ENCODE assay signal across 13 cellular contexts in the genomic region with DNA sequence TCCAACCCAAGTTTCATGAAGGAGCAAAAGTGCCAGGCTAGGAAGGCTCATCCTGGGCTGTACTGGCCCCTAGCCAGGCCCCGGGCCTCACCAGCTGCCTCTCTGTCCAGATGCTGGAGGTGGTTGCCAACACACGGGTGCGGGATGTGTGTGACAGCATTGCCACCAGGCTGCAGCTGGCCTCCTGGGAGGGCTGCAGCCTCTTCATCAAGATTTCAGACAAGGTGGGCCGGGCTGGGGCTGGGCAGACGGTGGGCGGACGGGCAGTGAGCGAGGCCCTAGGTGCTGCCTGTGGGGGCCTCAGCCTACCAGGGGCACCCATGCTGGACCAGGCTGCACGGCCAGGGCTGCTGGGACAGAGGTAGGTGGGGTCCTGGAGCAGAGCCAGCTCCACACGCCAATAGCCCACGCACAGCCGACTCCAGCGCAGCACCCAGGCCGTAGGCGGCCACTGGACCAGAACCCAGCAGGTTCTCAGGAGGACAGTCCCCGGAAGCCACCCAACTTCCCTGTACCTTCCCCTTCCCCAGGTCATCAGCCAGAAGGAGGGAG. TPM values are rescaled to one million over a fixed set of nuclear protein-coding genes. Genes with fewer than 3 reads are reported as not detected.
DNase-seq lines count a peak whose midpoint lies in the region; ATAC-seq and TF ChIP-seq lines count a peak whose summit lies in the region.
"Had no signal": no experiment of that assay in that cellular context is flagged by ENCODE, and none has a peak within 500 bp of the region (broad histone marks: within the 10 kb centered on the region; RNA-seq: fewer than 3 reads in every experiment).

No MANE protein-coding gene starts in this region.

- no peak for TF ChIP-seq CTCF in BE2C (IDR thresholded peaks at IDR 0.05; ENCODE audit: low read depth, low read length)

- no peak for ATAC-seq in naive thymus-derived CD4-positive, alpha-beta T cell
- ATAC-seq in activated CD4-positive, CD25-positive, alpha-beta regulatory T cell treated with anti-CD3 and anti-CD28 coated beads, Interleukin-2, amount 50 U/mL, for 24 hours: no peak
- ATAC-seq: sciatic nerve had no signal

- no peaks in the 10 kb centered on the region; the same call in 1 of the 2 replicates for H3K4me1 ChIP-seq in BE2C
- H3K4me1 ChIP-seq in naive thymus-derived CD4-positive, alpha-beta T cell (ENCODE audit: control insufficient read depth in 2 of 2, insufficient read depth in 2 of 2, low read length in 2 of 2): peaks cover 0 to 73% of the 10 kb centered on the region in 2 donors

- H3K27me3 ChIP-seq in BE2C: no peaks in the 10 kb centered on the region
- no peaks in the 10 kb centered on the region for H3K27me3 ChIP-seq in naive thymus-derived CD4-positive, alpha-beta T cell (ENCODE audit: control insufficient read depth in 2 of 2, insufficient read depth in 2 of 2, low read length in 2 of 2)

- no peaks in the 10 kb centered on the region for H3K36me3 ChIP-seq in BE2C
- peaks cover 0 to 7% (median 0%) of the 10 kb centered on the region in 3 experiments for H3K36me3 ChIP-seq in naive thymus-derived CD4-positive, alpha-beta T cell (ENCODE audit: control insufficient read depth in 2 of 3, insufficient read depth in 3 of 3, low read length in 3 of 3)

- H3K9me3 Mint-ChIP-seq in naive thymus-derived CD4-positive, alpha-beta T cell: no peaks in the 10 kb centered on the region
- H3K9me3 Mint-ChIP-seq: CD4-positive, CD25-positive, alpha-beta regulatory T cell had no signal

- no peaks in the 10 kb centered on the region for H3K27me3 Mint-ChIP-seq in naive thymus-derived CD4-positive, alpha-beta T cell
- H3K27me3 Mint-ChIP-seq: CD4-positive, CD25-positive, alpha-beta regulatory T cell had no signal

- no peaks in the 10 kb centered on the region for H3K9me3 ChIP-seq in BE2C
- no peaks in the 10 kb centered on the region for H3K9me3 ChIP-seq in naive thymus-derived CD4-positive, alpha-beta T cell (ENCODE audit: control insufficient read depth in 2 of 3, low read length in 3 of 3)

- H3K4me3 Mint-ChIP-seq in naive thymus-derived CD4-positive, alpha-beta T cell: peak overlapping the region in 4 of 10 donors; percentile 2 to 61 (median 30)
- H3K4me3 Mint-ChIP-seq: CD4-positive, CD25-positive, alpha-beta regulatory T cell had no signal

- peaks cover 14 to 71% (median 42%) of the 10 kb centered on the region in 7 donors for H3K4me1 Mint-ChIP-seq in naive thymus-derived CD4-positive, alpha-beta T cell

- H3K4me3 ChIP-seq in BE2C (ENCODE audit: low read depth, low read length): no peak overlapping the region
- no peak overlapping the region for H3K4me3 ChIP-seq in naive thymus-derived CD4-positive, alpha-beta T cell (ENCODE audit: low read length)

- POLR2A ChIA-PET in naive thymus-derived CD4-positive, alpha-beta T cell (lab: Charles Lee): interaction anchor here (0.8 kb wide), 1 partner anchor 14 kb away, joined by 4 read pairs; no protein-coding TSS in a partner anchor

- H3K27ac Mint-ChIP-seq in naive thymus-derived CD4-positive, alpha-beta T cell: peak overlapping the region in 7 of 9 donors; percentile 12 to 95 (median 79)

- H3K36me3 Mint-ChIP-seq in naive thymus-derived CD4-positive, alpha-beta T cell: peaks cover 0 to 2% (median 0%) of the 10 kb centered on the region in 5 donors
- H3K36me3 Mint-ChIP-seq: CD4-positive, CD25-positive, alpha-beta regulatory T cell had no signal

- peak overlapping the region; percentile 78 for H3K27ac ChIP-seq in naive thymus-derived CD4-positive, alpha-beta T cell (ENCODE audit: low read depth, low read length)
- H3K27ac ChIP-seq: KMS-11 had no signal

- intact Hi-C loops in naive thymus-derived CD4-positive, alpha-beta T cell (cut with micrococcal nuclease): no loop called here

- peak; percentile 70 for DNase-seq in BE2C
- DNase-seq in DMS 273 treated with DMSO at 0.1 percent for 48 hours (lab: John Stamatoyannopoulos, UW): peak; percentile 46
- peak; percentile 33 for DNase-seq in SHP77 treated with DMSO at 0.1 percent for 48 hours (lab: John Stamatoyannopoulos, UW)
- DNase-seq in naive thymus-derived CD4-positive, alpha-beta T cell: no peak
- no peak for DNase-seq in stimulated activated naive CD4-positive, alpha-beta T cell (lab: John Stamatoyannopoulos, UW)
- DNase-seq in dedifferentiated amniotic fluid mesenchymal stem cell (ENCODE audit: extremely low spot score): no peak
- DNase-seq in activated CD8-positive, alpha-beta memory T cell treated with anti-CD3 and anti-CD28 coated beads, Interleukin-2, amount 50 U/mL, for 4 hours: no peak
- DNase-seq: CD4-positive, CD25-positive, alpha-beta regulatory T cell; effector CD4-positive, alpha-beta T cell; foreskin melanocyte had no signal

- CTCF ChIA-PET in naive thymus-derived CD4-positive, alpha-beta T cell (lab: Charles Lee): no interaction called here

RNA-seq across cellular contexts. Expression of a gene that starts 11.8 kb away (rescaled TPM):
- not detected for polyA plus RNA-seq in BE2C (2012; ENCODE audit: insufficient read depth, insufficient read length, low read depth)
- not detected for total RNA-seq in naive thymus-derived CD4-positive, alpha-beta T cell
- not detected for polyA plus RNA-seq in naive thymus-derived CD4-positive, alpha-beta T cell
- total RNA-seq: CD4-positive, CD25-positive, alpha-beta regulatory T cell had no signal
- polyA plus RNA-seq: CD4-positive, CD25-positive, alpha-beta regulatory T cell had no signal

RNA-seq across cellular contexts. Expression of a gene that starts 41.2 kb away (rescaled TPM):
- polyA plus RNA-seq in BE2C (2012; ENCODE audit: insufficient read depth, insufficient read length, low read depth): 3.2 TPM
- total RNA-seq in naive thymus-derived CD4-positive, alpha-beta T cell: 10 to 100 TPM in 2 of 5 experiments, 1 to 10 TPM in 3; 5.3 to 13.7 (median 10.0) TPM
- polyA plus RNA-seq in naive thymus-derived CD4-positive, alpha-beta T cell: 10 to 100 TPM; 17.0 to 27.0 TPM

Comparison
In these comparisons a context has a peak if more than half of its experiments do, and no peak if none do; other contexts are left out.
1. DNase-seq: peak in BE2C (single experiment), DMS 273 treated with DMSO at 0.1 percent for 48 hours (single experiment) and SHP77 treated with DMSO at 0.1 percent for 48 hours (single experiment); none in naive thymus-derived CD4-positive, alpha-beta T cell (0 of 9), stimulated activated naive CD4-positive, alpha-beta T cell (0 of 6), dedifferentiated amniotic fluid mesenchymal stem cell (single experiment) and activated CD8-positive, alpha-beta memory T cell treated with anti-CD3 and anti-CD28 coated beads, Interleukin-2, amount 50 U/mL, for 4 hours (single experiment).